In the genomic region with DNA sequence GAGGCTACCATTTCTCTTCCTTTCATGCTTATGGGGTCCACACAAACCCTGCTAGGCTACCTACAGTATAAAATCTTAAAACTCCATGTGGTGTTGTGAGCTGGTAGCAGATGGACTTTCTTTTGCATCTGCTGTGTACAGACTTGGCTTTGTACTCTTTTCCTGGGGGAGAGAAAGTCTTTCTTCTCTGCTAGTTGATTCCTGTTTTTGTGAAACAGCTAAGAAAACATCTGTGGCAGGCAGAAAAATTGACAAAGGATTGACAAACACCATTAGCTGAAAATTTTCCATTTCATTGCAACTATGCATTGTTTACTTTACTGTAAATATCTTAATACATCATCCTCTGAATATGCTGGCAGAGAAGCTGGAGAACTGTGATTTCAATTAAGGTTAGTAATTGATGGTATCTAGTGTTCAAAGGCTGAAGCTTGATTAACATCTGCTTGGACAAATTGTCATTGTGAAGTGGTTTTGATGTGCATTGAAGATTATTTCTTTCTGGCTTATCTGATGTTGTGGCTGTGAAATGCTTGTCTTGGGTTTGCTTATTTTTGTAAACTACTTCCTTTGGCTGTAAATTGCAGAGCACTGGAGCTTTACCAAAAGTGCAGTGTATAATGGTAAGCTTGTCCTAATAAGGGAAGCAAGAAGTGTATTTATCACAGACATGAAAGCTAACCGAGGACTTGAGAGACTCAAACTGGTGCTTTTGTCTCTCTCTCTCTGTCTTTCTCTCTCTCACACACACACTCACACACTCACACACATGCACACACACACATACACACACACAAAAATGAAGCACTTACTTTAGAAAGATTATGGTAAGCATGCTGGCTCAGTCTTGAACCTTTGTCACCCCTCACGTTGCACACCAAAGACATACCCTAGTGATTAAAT, we compare ENCODE assay signal across 9 cellular contexts. TPM values are rescaled to one million over a fixed set of nuclear protein-coding genes. Genes with fewer than 3 reads are reported as not detected.
A peak's percentile ranks its signal among the peaks of the same experiment; 100 is the strongest.
DNase-seq lines count a peak whose midpoint lies in the region; ATAC-seq and TF ChIP-seq lines count a peak whose summit lies in the region.
"Had no signal": no experiment of that assay in that cellular context is flagged by ENCODE, and none has a peak within 500 bp of the region (broad histone marks: within the 10 kb centered on the region; RNA-seq: fewer than 3 reads in every experiment).

A gene (plus strand): TSS at position 665 of the 903 bp plus-strand sequence. CDS start 11,697 bp downstream, outside the sequence.

- H3K27me3 ChIP-seq in HUES6 (ENCODE audit: control insufficient read depth, insufficient read depth, low read length) (no peaks in the 10 kb centered on the region), MM.1S (replicated peaks; ENCODE audit: insufficient read depth, low read length) (no peaks in the 10 kb centered on the region), spleen (replicated peaks in 1 of 7) (no peaks in the 10 kb centered on the region)

- H3K4me1 Mint-ChIP-seq in stimulated activated memory B cell treated with anti-CD40 and anti-IgM and Interleukin-4, amounts not matched to agents 10 μg/mL and 1 μg/mL and 100 μg/mL, for 72 hours: no peaks in the 10 kb centered on the region
- no peaks in the 10 kb centered on the region for H3K4me1 Mint-ChIP-seq in activated CD4-positive, alpha-beta memory T cell treated with anti-CD3 and anti-CD28 coated beads, Interleukin-2, amount 10 ng/mL, durations not matched to agents 7 days and 5 days

- H2AFZ ChIP-seq in MM.1S (ENCODE audit: low read length): no peak within 1 kb of the TSS

- WGBS in spleen, 5 donors: 10 to 30% (median 25%) methylated on average over 2 of the region's 2 CpGs

- H3K36me3 Mint-ChIP-seq in stimulated activated memory B cell treated with anti-CD40 and anti-IgM and Interleukin-4, amounts not matched to agents 10 μg/mL and 1 μg/mL and 100 μg/mL, for 72 hours: no peaks in the 10 kb centered on the region
- no peaks in the 10 kb centered on the region for H3K36me3 Mint-ChIP-seq in activated CD4-positive, alpha-beta memory T cell treated with anti-CD3 and anti-CD28 coated beads, Interleukin-2, amount 10 ng/mL, durations not matched to agents 7 days and 5 days (ENCODE audit: low read depth)

- H3K27ac ChIP-seq in HUES6 (ENCODE audit: low read depth, low read length): 0 out of 2 replicates have a peak within 1 kb of the TSS, but pooled peaks have one; percentile 6
- H3K27ac ChIP-seq in MM.1S (ENCODE audit: low read length): no peak within 1 kb of the TSS
- no peak within 1 kb of the TSS for H3K27ac ChIP-seq in spleen

- POLR2A ChIA-PET in activated CD4-positive, alpha-beta memory T cell treated with anti-CD3 and anti-CD28 coated beads, Interleukin-2, amount 10 ng/mL, durations not matched to agents 7 days and 5 days (lab: Charles Lee): no interaction called here

- H4K20me1 ChIP-seq in MM.1S (ENCODE audit: insufficient read depth, low read length): no peaks in the 10 kb centered on the region

- TF ChIP-seq CTCF in MM.1S (IDR thresholded peaks at IDR 0.05; ENCODE audit: low read length): no peak
- no peak for TF ChIP-seq CTCF in spleen (IDR thresholded peaks at IDR 0.05 in 8 of 11, conservative IDR thresholded peaks at IDR 0.05 in 3 of 11)

- no peak within 1 kb of the TSS for H3K4me3 Mint-ChIP-seq in stimulated activated memory B cell treated with anti-CD40 and anti-IgM and Interleukin-4, amounts not matched to agents 10 μg/mL and 1 μg/mL and 100 μg/mL, for 72 hours
- no peak within 1 kb of the TSS for H3K4me3 Mint-ChIP-seq in activated CD4-positive, alpha-beta memory T cell treated with anti-CD3 and anti-CD28 coated beads, Interleukin-2, amount 10 ng/mL, durations not matched to agents 7 days and 5 days

- in situ Hi-C loops in SK-MEL-5 (cut with HindIII; ENCODE audit: low pct_unique_long_range_greater_than_20kb, low sequenced_read_pairs): no loop called here

- H3K9ac ChIP-seq in HUES6 (ENCODE audit: low read length) (no peak within 1 kb of the TSS), MM.1S (ENCODE audit: low read length) (no peak within 1 kb of the TSS)

- no peaks in the 10 kb centered on the region for H3K9me3 Mint-ChIP-seq in stimulated activated memory B cell treated with anti-CD40 and anti-IgM and Interleukin-4, amounts not matched to agents 10 μg/mL and 1 μg/mL and 100 μg/mL, for 72 hours
- no peaks in the 10 kb centered on the region for H3K9me3 Mint-ChIP-seq in activated CD4-positive, alpha-beta memory T cell treated with anti-CD3 and anti-CD28 coated beads, Interleukin-2, amount 10 ng/mL, durations not matched to agents 7 days and 5 days

- H3K27ac Mint-ChIP-seq in stimulated activated memory B cell treated with anti-CD40 and anti-IgM and Interleukin-4, amounts not matched to agents 10 μg/mL and 1 μg/mL and 100 μg/mL, for 72 hours: no peak within 1 kb of the TSS
- H3K27ac Mint-ChIP-seq in activated CD4-positive, alpha-beta memory T cell treated with anti-CD3 and anti-CD28 coated beads, Interleukin-2, amount 10 ng/mL, durations not matched to agents 7 days and 5 days: no peak within 1 kb of the TSS

- H3K4me3 ChIP-seq in HUES6 (ENCODE audit: low read depth, low read length) (peak within 1 kb of the TSS; percentile 21), MM.1S (ENCODE audit: low read length) (no peak within 1 kb of the TSS), spleen (peak within 1 kb of the TSS in 2 of 8 donors; percentile 4 to 13)

- no peaks in the 10 kb centered on the region for H3K9me2 ChIP-seq in MM.1S (replicated peaks; ENCODE audit: insufficient read depth, low read length)

- H3F3A ChIP-seq in MM.1S (ENCODE audit: insufficient read depth, low read length): no peaks in the 10 kb centered on the region

- H3K4me1 ChIP-seq in HUES6 (ENCODE audit: control insufficient read depth, insufficient read depth, low read length) (peaks cover 18% of the 10 kb centered on the region), MM.1S (ENCODE audit: low read length) (no peaks in the 10 kb centered on the region), spleen (no peaks in the 10 kb centered on the region)

- no peak within 1 kb of the TSS for H3K4me2 ChIP-seq in MM.1S (ENCODE audit: low read depth, low read length)

- H3K9me3 ChIP-seq in HUES6 (ENCODE audit: control insufficient read depth, insufficient read depth, low read depth, low read length): no peaks in the 10 kb centered on the region
- H3K9me3 ChIP-seq in MM.1S (replicated peaks; ENCODE audit: insufficient read depth, low read length): no peaks in the 10 kb centered on the region
- no peaks in the 10 kb centered on the region for H3K9me3 ChIP-seq in spleen

- ATAC-seq in left ventricle myocardium superior: peak; percentile 65
- ATAC-seq in stimulated activated memory B cell treated with anti-CD40 and anti-IgM and Interleukin-4, amounts not matched to agents 10 μg/mL and 1 μg/mL and 100 μg/mL, for 72 hours: peak; percentile 31

- CTCF ChIA-PET in activated CD4-positive, alpha-beta memory T cell treated with anti-CD3 and anti-CD28 coated beads, Interleukin-2, amount 10 ng/mL, durations not matched to agents 7 days and 5 days (lab: Charles Lee): interaction anchor here (1.4 kb wide), 1 partner anchor 15 kb away, joined by 3 read pairs; no protein-coding TSS in a partner anchor

- DNase-seq in SK-MEL-5 (ENCODE audit: low read depth, low spot score): peak; percentile 53
- no peak for DNase-seq in left ventricle myocardium superior
- DNase-seq in MM.1S: no peak
- DNase-seq in activated CD4-positive, alpha-beta memory T cell treated with anti-CD3 and anti-CD28 coated beads, Interleukin-2, amount 10 ng/mL, durations not matched to agents 7 days and 5 days: no peak
- DNase-seq in activated CD4-positive, alpha-beta T cell treated with anti-CD3 and anti-CD28 coated beads, Interleukin-2, amount 50 U/mL, for 4 hours: no peak
- no peak for DNase-seq in spleen

- H3K27me3 Mint-ChIP-seq in stimulated activated memory B cell treated with anti-CD40 and anti-IgM and Interleukin-4, amounts not matched to agents 10 μg/mL and 1 μg/mL and 100 μg/mL, for 72 hours: no peaks in the 10 kb centered on the region
- H3K27me3 Mint-ChIP-seq in activated CD4-positive, alpha-beta memory T cell treated with anti-CD3 and anti-CD28 coated beads, Interleukin-2, amount 10 ng/mL, durations not matched to agents 7 days and 5 days: peaks cover 6% of the 10 kb centered on the region

- H3K36me3 ChIP-seq in HUES6 (ENCODE audit: control insufficient read depth, insufficient read depth, low read length) (no peaks in the 10 kb centered on the region), MM.1S (replicated peaks; ENCODE audit: insufficient read depth, low read length) (no peaks in the 10 kb centered on the region), spleen (no peaks in the 10 kb centered on the region)

- no peak for TF ChIP-seq POLR2A in spleen (IDR thresholded peaks at IDR 0.05)

- no peaks in the 10 kb centered on the region for H3K79me2 ChIP-seq in MM.1S (ENCODE audit: low read length)

- intact Hi-C loops in left ventricle myocardium superior (cut with micrococcal nuclease) (no loop called here), spleen (cut with DNase I; ENCODE audit: low total_unique reads) (no loop called here)

RNA-seq across cellular contexts. Expression of the gene that starts here (rescaled TPM):
- total RNA-seq in SK-MEL-5 (2014; rRNA removed; shearing (Covaris generic)): 0.05 and 0.37 TPM in 2 replicates
- polyA plus RNA-seq in SK-MEL-5 (2015; cell fraction: cytosol; rRNA removed): 0.43 and 0.57 TPM in 2 replicates
- 0.35 and 3.1 TPM in 2 replicates for polyA plus RNA-seq in SK-MEL-5 (2015; cell fraction: nucleus; rRNA removed)
- total RNA-seq in left ventricle myocardium superior (1.2 TPM), spleen (1 to 10 TPM in 6 of 7 donors, under 1 TPM in 1; 0.89 to 5.9 (median 1.7) TPM)
- not detected for total RNA-seq in activated CD4-positive, alpha-beta memory T cell treated with anti-CD3 and anti-CD28 coated beads, Interleukin-2, amount 10 ng/mL, durations not matched to agents 7 days and 5 days
- polyA plus RNA-seq in spleen: 1 to 10 TPM in 1 of 3 donors, under 1 TPM in 2; 0.09 to 1.4 (median 0.11) TPM
- total RNA-seq: pulmonary artery endothelial cell had no signal
